In the genomic region with DNA sequence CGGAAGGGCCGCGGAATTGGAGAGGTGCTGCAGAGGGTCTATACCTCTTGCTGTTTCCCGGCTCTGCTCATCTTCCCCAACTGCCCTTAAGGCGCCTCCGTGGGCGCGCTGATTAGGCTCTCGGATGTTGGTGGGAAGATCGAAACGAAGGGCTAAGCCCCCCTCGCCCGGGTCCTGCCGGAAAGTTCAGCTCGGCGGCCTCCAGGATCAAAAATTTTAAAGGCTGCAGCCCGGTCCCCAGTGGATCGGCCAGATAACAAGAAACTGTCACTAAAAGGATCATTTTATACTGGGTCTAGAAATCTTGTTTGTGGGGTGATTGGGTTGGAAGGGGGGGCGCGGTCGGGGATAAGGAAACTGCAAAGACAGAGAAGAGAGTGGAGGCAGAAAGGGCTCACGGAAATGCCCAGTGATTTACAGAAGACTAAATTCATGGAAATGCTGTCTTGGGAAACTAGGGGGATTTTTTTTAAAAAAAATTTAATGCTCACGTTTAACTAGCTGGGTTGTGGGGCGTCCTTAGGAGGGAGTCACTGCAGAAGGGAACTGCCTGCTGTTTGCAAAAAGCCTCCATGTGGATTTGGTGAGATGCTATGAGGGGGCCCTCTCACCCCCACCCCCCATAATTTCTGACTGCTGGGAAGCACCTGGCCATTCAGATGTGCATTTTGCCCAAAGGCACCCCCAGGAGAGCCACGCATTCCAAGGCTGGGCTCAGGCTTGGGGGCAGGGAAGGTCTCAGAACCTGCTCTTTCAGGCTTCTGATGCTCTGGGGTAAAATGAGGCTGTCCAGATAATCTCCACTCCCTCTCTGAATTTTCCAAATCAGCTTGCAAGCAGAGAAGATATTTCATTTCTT, we compare ENCODE assay signal across 11 cellular contexts. TPM values are rescaled to one million over a fixed set of nuclear protein-coding genes. Genes with fewer than 3 reads are reported as not detected.
DNase-seq lines count a peak whose midpoint lies in the region; ATAC-seq and TF ChIP-seq lines count a peak whose summit lies in the region.
"Had no signal": no experiment of that assay in that cellular context is flagged by ENCODE, and none has a peak within 500 bp of the region (broad histone marks: within the 10 kb centered on the region; RNA-seq: fewer than 3 reads in every experiment).

No MANE protein-coding gene starts in this region.

- peak overlapping the region; percentile 29; the same call in 1 of the 2 replicates for H3K9ac ChIP-seq in PC-3 (ENCODE audit: low read length)

- ATAC-seq in PC-3 (no peak), HG03565 (IDR thresholded peaks at IDR 0.05; ENCODE audit: unreplicated experiment) (no peak)

- POLR2A ChIA-PET in CD4-positive, alpha-beta memory T cell (lab: Charles Lee; ENCODE audit: partially characterized antibody) = no interaction called here
- POLR2A ChIA-PET in PC-3 (lab: Charles Lee; ENCODE audit: unreplicated experiment) = no interaction called here

- no peak overlapping the region for H3K4me3 ChIP-seq in CD4-positive, alpha-beta memory T cell (ENCODE audit: low read length in 2 of 2)
- H3K4me3 ChIP-seq in PC-3 (ENCODE audit: low read length) = peak overlapping the region; percentile 61

- intact Hi-C loops in CD4-positive, alpha-beta memory T cell (cut with micrococcal nuclease) = no loop called here
- intact Hi-C loops in PC-3 (cut with micrococcal nuclease) = no loop called here

- no peaks in the 10 kb centered on the region for H3K36me3 Mint-ChIP-seq in CD4-positive, alpha-beta memory T cell

- no peak overlapping the region for H3K27ac Mint-ChIP-seq in CD4-positive, alpha-beta memory T cell

- no peaks in the 10 kb centered on the region for H3K79me2 ChIP-seq in PC-3 (ENCODE audit: low read length)

- H3K9me2 ChIP-seq in PC-3 (replicated peaks; ENCODE audit: low read length) = no peaks in the 10 kb centered on the region

- peaks cover 44 to 56% of the 10 kb centered on the region in 2 donors for H3K27me3 Mint-ChIP-seq in CD4-positive, alpha-beta memory T cell

- no TSS peak for BruUV-seq in PC-3 (replicated peaks; lab: Mats Ljungman, UMichigan)

- H3F3A ChIP-seq in PC-3 (ENCODE audit: low read length, unreplicated experiment) = no peaks in the 10 kb centered on the region

- peak overlapping the region; percentile 84 for H3K4me2 ChIP-seq in PC-3 (ENCODE audit: low read length)

- H3K27ac ChIP-seq in CD4-positive, alpha-beta memory T cell (ENCODE audit: low read depth, low read length) = no peak overlapping the region
- H3K27ac ChIP-seq in PC-3 (ENCODE audit: low read length) = no peak overlapping the region
- H3K27ac ChIP-seq in caudate nucleus (ENCODE audit: low read depth, low read length) = no peak overlapping the region

- H2AFZ ChIP-seq in PC-3 (ENCODE audit: low read length) = peak overlapping the region; percentile 67

- DNase-seq in CD4-positive, alpha-beta memory T cell = no peak
- DNase-seq in PC-3 = no peak
- peak; percentile 28 for DNase-seq in iPS-NIHi7 (ENCODE audit: extremely low spot score)
- peak; percentile 48 for DNase-seq in retina
- DNase-seq in activated CD4-positive, CD25-positive, alpha-beta regulatory T cell treated with anti-CD3 and anti-CD28 coated beads, Interleukin-2, amount 50 U/mL, for 72 hours = no peak
- DNase-seq in globus pallidus (ENCODE audit: low spot score) = no peak
- no peak for DNase-seq in caudate nucleus (lab: John Stamatoyannopoulos, UW)
- DNase-seq: COR-L47, Kasumi-1 had no signal

- peaks cover 32% of the 10 kb centered on the region for H3K27me3 ChIP-seq in CD4-positive, alpha-beta memory T cell (ENCODE audit: insufficient read depth, low read length)
- H3K27me3 ChIP-seq in PC-3 (ENCODE audit: low read length) = peaks cover 30% of the 10 kb centered on the region

- H3K9me3 ChIP-seq in CD4-positive, alpha-beta memory T cell (ENCODE audit: control insufficient read depth in 1 of 2, low read length in 2 of 2) = no peaks in the 10 kb centered on the region
- H3K9me3 ChIP-seq in PC-3 (ENCODE audit: low read length) = no peaks in the 10 kb centered on the region

- no peaks in the 10 kb centered on the region for H3K9me3 Mint-ChIP-seq in CD4-positive, alpha-beta memory T cell

- H3K36me3 ChIP-seq in CD4-positive, alpha-beta memory T cell (ENCODE audit: insufficient read depth, low read length) = no peaks in the 10 kb centered on the region
- H3K36me3 ChIP-seq in PC-3 (ENCODE audit: low read depth, low read length) = no peaks in the 10 kb centered on the region

- H3K4me1 ChIP-seq in CD4-positive, alpha-beta memory T cell (ENCODE audit: insufficient read depth, low read length) = peaks cover 13% of the 10 kb centered on the region
- H3K4me1 ChIP-seq in PC-3 (ENCODE audit: insufficient read depth, low read length) = peaks cover 28% of the 10 kb centered on the region

- peaks cover 3 to 22% (median 12%) of the 10 kb centered on the region in 4 donors for H3K4me1 Mint-ChIP-seq in CD4-positive, alpha-beta memory T cell

- peak overlapping the region in 5 of 8 donors; percentile 1 to 60 (median 46) for H3K4me3 Mint-ChIP-seq in CD4-positive, alpha-beta memory T cell

- H4K20me1 ChIP-seq in PC-3 (ENCODE audit: low read length) = no peaks in the 10 kb centered on the region

- no peak for TF ChIP-seq CTCF in PC-3 (conservative IDR thresholded peaks at IDR 0.05; ENCODE audit: low read depth, low read length)

- CTCF ChIA-PET in CD4-positive, alpha-beta memory T cell (lab: Charles Lee; ENCODE audit: partially characterized antibody) = interaction anchor here (0.8 to 1.0 kb wide), 2 partner anchors 9 to 10 kb away, joined by 3 read pairs; no protein-coding TSS in a partner anchor
- CTCF ChIA-PET in PC-3 (lab: Charles Lee) = interaction anchor here (0.6 to 0.7 kb wide), 2 partner anchors 92 to 977 kb away, joined by 4 read pairs; no protein-coding TSS in a partner anchor

RNA-seq across cellular contexts. Expression of gene CDX2, which starts 7.7 kb away (rescaled TPM):
- not detected for total RNA-seq in CD4-positive, alpha-beta memory T cell
- polyA plus RNA-seq in CD4-positive, alpha-beta memory T cell = not detected
- 0.62 TPM in 1 of 2 replicates, not detected in the other for total RNA-seq in PC-3 (2014; rRNA removed)

RNA-seq across cellular contexts. Expression of gene URAD, which starts 27.0 kb away (rescaled TPM):
- not detected for total RNA-seq in CD4-positive, alpha-beta memory T cell
- polyA plus RNA-seq in CD4-positive, alpha-beta memory T cell = not detected
- total RNA-seq in PC-3 (2014; rRNA removed) = not detected in 2 replicates

RNA-seq across cellular contexts. Expression of gene PDX1, which starts 41.7 kb away (rescaled TPM):
- total RNA-seq in CD4-positive, alpha-beta memory T cell = not detected
- polyA plus RNA-seq in CD4-positive, alpha-beta memory T cell = not detected
- total RNA-seq in PC-3 (2014; rRNA removed) = 0.17 TPM in 1 of 2 replicates, not detected in the other
- total RNA-seq: mesenteric fat pad had no signal

Comparison
In these comparisons a context has a peak if more than half of its experiments do, and no peak if none do; other contexts are left out.
1. DNase-seq: peak in iPS-NIHi7 (single experiment) and retina (single experiment); none in CD4-positive, alpha-beta memory T cell (0 of 5), PC-3 (single experiment), activated CD4-positive, CD25-positive, alpha-beta regulatory T cell treated with anti-CD3 and anti-CD28 coated beads, Interleukin-2, amount 50 U/mL, for 72 hours (single experiment), globus pallidus (single experiment) and caudate nucleus (0 of 61).